ENCODE assay signal across 21 cellular contexts in genomic region chr4:142360657-142361056, GRCh38.
DNase-seq lines count a peak whose midpoint lies in the region; ATAC-seq lines count a peak whose summit lies in the region.
"Had no signal": no experiment of that assay in that cellular context is flagged by ENCODE, and none has a peak within 500 bp of the region (broad histone marks: within the 10 kb centered on the region; RNA-seq: fewer than 3 reads in every experiment).

No MANE protein-coding gene starts in this region.

- H3K27ac Mint-ChIP-seq in activated T-cell treated with anti-CD3 and anti-CD28 coated beads, Interleukin-2, amount 50 U/mL, for 24 hours, result peak overlapping the region; percentile 83
- H3K27ac Mint-ChIP-seq in CD4-positive, CD25-positive, alpha-beta regulatory T cell, result peak overlapping the region; percentile 9 to 76 (median 63)
- H3K27ac Mint-ChIP-seq in CD4-positive, alpha-beta memory T cell, result peak overlapping the region; percentile 63 to 96 (median 78)
- H3K27ac Mint-ChIP-seq in activated naive CD8-positive, alpha-beta T cell treated with anti-CD3 and anti-CD28 coated beads, Interleukin-2, amount 50 U/mL, for 24 hours, result peak overlapping the region; percentile 7

- H3K4me3 Mint-ChIP-seq in activated T-cell treated with anti-CD3 and anti-CD28 coated beads, Interleukin-2, amount 50 U/mL, for 24 hours, result no peak overlapping the region
- peak overlapping the region in 1 of 4 donors; percentile 52 for H3K4me3 Mint-ChIP-seq in CD4-positive, CD25-positive, alpha-beta regulatory T cell
- H3K4me3 Mint-ChIP-seq in CD4-positive, alpha-beta memory T cell, result peak overlapping the region in 7 of 8 donors; percentile 14 to 69 (median 41)
- no peak overlapping the region for H3K4me3 Mint-ChIP-seq in activated naive CD8-positive, alpha-beta T cell treated with anti-CD3 and anti-CD28 coated beads, Interleukin-2, amount 50 U/mL, for 24 hours

- no peaks in the 10 kb centered on the region for H3K27me3 Mint-ChIP-seq in activated T-cell treated with anti-CD3 and anti-CD28 coated beads, Interleukin-2, amount 50 U/mL, for 24 hours
- H3K27me3 Mint-ChIP-seq in CD4-positive, CD25-positive, alpha-beta regulatory T cell, result no peaks in the 10 kb centered on the region
- no peaks in the 10 kb centered on the region for H3K27me3 Mint-ChIP-seq in CD4-positive, alpha-beta memory T cell
- no peaks in the 10 kb centered on the region for H3K27me3 Mint-ChIP-seq in activated naive CD8-positive, alpha-beta T cell treated with anti-CD3 and anti-CD28 coated beads, Interleukin-2, amount 50 U/mL, for 24 hours

- no peaks in the 10 kb centered on the region for H3K27me3 ChIP-seq in CD4-positive, CD25-positive, alpha-beta regulatory T cell (ENCODE audit: control insufficient read depth, insufficient read depth, low read length)
- H3K27me3 ChIP-seq in CD4-positive, alpha-beta memory T cell (ENCODE audit: insufficient read depth, low read length), result no peaks in the 10 kb centered on the region
- H3K27me3 ChIP-seq: BLaER1 treated with 17β-estradiol and CSF1 and Interleukin-3, amounts not matched to agents 10 nM and 100 nM had no signal

- peaks cover 4% of the 10 kb centered on the region for H3K36me3 ChIP-seq in CD4-positive, CD25-positive, alpha-beta regulatory T cell (ENCODE audit: control insufficient read depth, insufficient read depth, low read length)
- no peaks in the 10 kb centered on the region for H3K36me3 ChIP-seq in CD4-positive, alpha-beta memory T cell (ENCODE audit: insufficient read depth, low read length)
- H3K36me3 ChIP-seq: BLaER1 treated with 17β-estradiol and CSF1 and Interleukin-3, amounts not matched to agents 10 nM and 100 nM had no signal

- POLR2A ChIA-PET in CD4-positive, alpha-beta memory T cell (lab: Charles Lee; ENCODE audit: partially characterized antibody), result interaction anchor here (0.9 to 6.5 kb wide), 4 partner anchors 12 to 46 kb away, joined by 3 to 41 read pairs (median 8); no protein-coding TSS in a partner anchor

- peaks cover 8% of the 10 kb centered on the region for H3K9me3 Mint-ChIP-seq in activated T-cell treated with anti-CD3 and anti-CD28 coated beads, Interleukin-2, amount 50 U/mL, for 24 hours
- H3K9me3 Mint-ChIP-seq in CD4-positive, CD25-positive, alpha-beta regulatory T cell, result peaks cover 0 to 3% (median 0%) of the 10 kb centered on the region in 7 donors
- H3K9me3 Mint-ChIP-seq in CD4-positive, alpha-beta memory T cell, result peaks cover 0 to 6% (median 3%) of the 10 kb centered on the region in 8 donors
- peaks cover 9% of the 10 kb centered on the region for H3K9me3 Mint-ChIP-seq in activated naive CD8-positive, alpha-beta T cell treated with anti-CD3 and anti-CD28 coated beads, Interleukin-2, amount 50 U/mL, for 24 hours

- peak overlapping the region; percentile 1 for H3K4me3 ChIP-seq in CD4-positive, CD25-positive, alpha-beta regulatory T cell (ENCODE audit: low read depth, low read length)
- H3K4me3 ChIP-seq in CD4-positive, alpha-beta memory T cell (ENCODE audit: low read length in 2 of 2), result no peak overlapping the region
- H3K4me3 ChIP-seq: BLaER1 treated with 17β-estradiol and CSF1 and Interleukin-3, amounts not matched to agents 10 nM and 100 nM; GM12878 had no signal

- DNase-seq in activated T-cell treated with anti-CD3 and anti-CD28 coated beads, Interleukin-2, amount 50 U/mL, for 24 hours, result no peak
- DNase-seq in activated T-cell treated with anti-CD3 and anti-CD28 coated beads, Interleukin-2, amount 50 U/mL, for 48 hours, result no peak
- DNase-seq in CD4-positive, CD25-positive, alpha-beta regulatory T cell, result no peak
- no peak for DNase-seq in CD4-positive, alpha-beta memory T cell
- DNase-seq in activated naive CD8-positive, alpha-beta T cell treated with anti-CD3 and anti-CD28 coated beads, Interleukin-2, amount 50 U/mL, for 24 hours, result no peak
- DNase-seq in cerebellum (ENCODE audit: low spot score) (no peak), NCI-H1105 treated with DMSO at 0.1 percent for 48 hours (lab: John Stamatoyannopoulos, UW) (no peak)
- DNase-seq: Caco-2, GF-D8, GOT3, IMR-90, NCI-H1436, NCI-H1930, NCI-H226, NCI-H82, RPMI8226, SHP77 treated with DMSO at 0.1 percent for 48 hours had no signal

- H3K9me3 ChIP-seq in CD4-positive, CD25-positive, alpha-beta regulatory T cell (ENCODE audit: control insufficient read depth in 2 of 2, low read length in 2 of 2), result no peaks in the 10 kb centered on the region
- no peaks in the 10 kb centered on the region for H3K9me3 ChIP-seq in CD4-positive, alpha-beta memory T cell (ENCODE audit: control insufficient read depth in 1 of 2, low read length in 2 of 2)
- H3K9me3 ChIP-seq: BLaER1 treated with 17β-estradiol and CSF1 and Interleukin-3, amounts not matched to agents 10 nM and 100 nM; Caco-2 had no signal

- CTCF ChIA-PET in CD4-positive, alpha-beta memory T cell (lab: Charles Lee; ENCODE audit: partially characterized antibody), result no interaction called here

- H3K36me3 Mint-ChIP-seq in activated T-cell treated with anti-CD3 and anti-CD28 coated beads, Interleukin-2, amount 50 U/mL, for 24 hours (ENCODE audit: low read depth), result peaks cover 73% of the 10 kb centered on the region
- H3K36me3 Mint-ChIP-seq in CD4-positive, CD25-positive, alpha-beta regulatory T cell, result peaks cover 25% of the 10 kb centered on the region
- peaks cover 29 to 34% of the 10 kb centered on the region in 2 donors for H3K36me3 Mint-ChIP-seq in CD4-positive, alpha-beta memory T cell
- peaks cover 31% of the 10 kb centered on the region for H3K36me3 Mint-ChIP-seq in activated naive CD8-positive, alpha-beta T cell treated with anti-CD3 and anti-CD28 coated beads, Interleukin-2, amount 50 U/mL, for 24 hours (ENCODE audit: low read depth)

- peaks cover 87% of the 10 kb centered on the region for H3K4me1 Mint-ChIP-seq in activated T-cell treated with anti-CD3 and anti-CD28 coated beads, Interleukin-2, amount 50 U/mL, for 24 hours (ENCODE audit: low read depth)
- peaks cover 57 to 86% (median 69%) of the 10 kb centered on the region in 4 donors for H3K4me1 Mint-ChIP-seq in CD4-positive, CD25-positive, alpha-beta regulatory T cell
- H3K4me1 Mint-ChIP-seq in CD4-positive, alpha-beta memory T cell, result peaks cover 75 to 89% (median 82%) of the 10 kb centered on the region in 4 donors
- H3K4me1 Mint-ChIP-seq in activated naive CD8-positive, alpha-beta T cell treated with anti-CD3 and anti-CD28 coated beads, Interleukin-2, amount 50 U/mL, for 24 hours, result peaks cover 71% of the 10 kb centered on the region

- intact Hi-C loops in CD4-positive, alpha-beta memory T cell (cut with micrococcal nuclease), result no loop called here

- H3K4me1 ChIP-seq in CD4-positive, CD25-positive, alpha-beta regulatory T cell (ENCODE audit: control insufficient read depth, insufficient read depth, low read length, poor library complexity, severe bottlenecking), result peaks cover 44% of the 10 kb centered on the region
- peaks cover 88% of the 10 kb centered on the region for H3K4me1 ChIP-seq in CD4-positive, alpha-beta memory T cell (ENCODE audit: insufficient read depth, low read length)
- H3K4me1 ChIP-seq: BLaER1 treated with 17β-estradiol and CSF1 and Interleukin-3, amounts not matched to agents 10 nM and 100 nM had no signal

- no peak for ATAC-seq in CD4-positive, CD25-positive, alpha-beta regulatory T cell (ENCODE audit: low read depth in 2 of 2)
- no peak for ATAC-seq in activated naive CD8-positive, alpha-beta T cell treated with anti-CD3 and anti-CD28 coated beads, Interleukin-2, amount 50 U/mL, for 24 hours
- no peak for ATAC-seq in HG02973 (IDR thresholded peaks at IDR 0.05; ENCODE audit: unreplicated experiment)
- ATAC-seq: GM12878, HCT116 had no signal

- H3K27ac ChIP-seq in CD4-positive, CD25-positive, alpha-beta regulatory T cell (ENCODE audit: insufficient read depth, low read length, poor library complexity, severe bottlenecking), result no peak overlapping the region
- H3K27ac ChIP-seq in CD4-positive, alpha-beta memory T cell (ENCODE audit: low read depth, low read length), result peak overlapping the region; percentile 3
- H3K27ac ChIP-seq: BLaER1 treated with 17β-estradiol and CSF1 and Interleukin-3, amounts not matched to agents 10 nM and 100 nM had no signal

Comparison
In these comparisons a context has a peak if more than half of its experiments do, and no peak if none do; other contexts are left out.
1. H3K27ac Mint-ChIP-seq: peak in every context shown above with its lines; median percentile 83 in activated T-cell treated with anti-CD3 and anti-CD28 coated beads, Interleukin-2, amount 50 U/mL, for 24 hours; 78 in CD4-positive, alpha-beta memory T cell; 63 in CD4-positive, CD25-positive, alpha-beta regulatory T cell; 7 in activated naive CD8-positive, alpha-beta T cell treated with anti-CD3 and anti-CD28 coated beads, Interleukin-2, amount 50 U/mL, for 24 hours.
2. H3K4me3 Mint-ChIP-seq: peak in CD4-positive, alpha-beta memory T cell (7 of 8); none in activated T-cell treated with anti-CD3 and anti-CD28 coated beads, Interleukin-2, amount 50 U/mL, for 24 hours (single experiment) and activated naive CD8-positive, alpha-beta T cell treated with anti-CD3 and anti-CD28 coated beads, Interleukin-2, amount 50 U/mL, for 24 hours (single experiment).